7 cellular contexts compared by ENCODE assay signal in genomic region chr16:75110637-75111513, GRCh38. TPM values are rescaled to one million over a fixed set of nuclear protein-coding genes. Genes with fewer than 3 reads are reported as not detected.
DNase-seq lines count a peak whose midpoint lies in the region; ATAC-seq and TF ChIP-seq lines count a peak whose summit lies in the region.

No MANE protein-coding gene starts in this region.

- DNase-seq in GM13977 (ENCODE audit: low spot score) (peak; percentile 92), NCI-H187 treated with DMSO at 0.1 percent for 48 hours (lab: John Stamatoyannopoulos, UW) (peak; percentile 16), T-helper 9 cell (peak; percentile 76), astrocyte of the hippocampus (ENCODE audit: low read depth, low spot score) (peak; percentile 95), hypothalamus (lab: John Stamatoyannopoulos, UW) (peak in 50 of 51 donors; percentile 42 to 93 (median 82)), sigmoid colon (peak; percentile 96)

- in situ Hi-C loops in GM13977 (cut with MboI; ENCODE audit: low pct_unique_long_range_greater_than_20kb, low sequenced_read_pairs, unreplicated experiment), result no loop called here

- peaks cover 0 to 78% (median 64%) of the 10 kb centered on the region in 4 donors for H3K4me1 ChIP-seq in sigmoid colon

- H3K27ac ChIP-seq in sigmoid colon, result peak overlapping the region; percentile 77 to 92 (median 88)

- TF ChIP-seq EP300 in sigmoid colon (IDR thresholded peaks at IDR 0.05), result peak in 1 of 4 donors; percentile 14

- no peaks in the 10 kb centered on the region for H3K9me3 ChIP-seq in sigmoid colon

- WGBS in sigmoid colon, 2 donors, result 16 to 26% methylated on average over 28 of the region's 28 CpGs

- intact Hi-C loops in sigmoid colon (cut with DNase I), result loop anchor here (1.0 to 10.0 kb wide), 3 partner anchors 113 to 506 kb away; partner anchors contain the start of genes CFDP1 and GLG1

- H3K27me3 ChIP-seq in sigmoid colon, result no peaks in the 10 kb centered on the region

- peak overlapping the region in 3 of 4 donors; percentile 19 to 37 (median 36) for H3K4me3 ChIP-seq in sigmoid colon

- TF ChIP-seq POLR2A in sigmoid colon (IDR thresholded peaks at IDR 0.05), result no peak

- TF ChIP-seq CTCF in GM13977 (IDR thresholded peaks at IDR 0.05; ENCODE audit: extremely low read depth, insufficient read depth, missing control alignments) (peak; percentile 94), sigmoid colon (IDR thresholded peaks at IDR 0.05) (peak; percentile 86 to 93 (median 89))

- ATAC-seq in HG02885 (IDR thresholded peaks at IDR 0.05; ENCODE audit: poor library complexity, unreplicated experiment), result peak; percentile 82

- H3K36me3 ChIP-seq in sigmoid colon, result no peaks in the 10 kb centered on the region

RNA-seq across cellular contexts. Expression of gene LDHD, which starts 5.7 kb away (rescaled TPM):
- 1 to 10 TPM; 2.5 to 7.6 (median 7.3) TPM for total RNA-seq in sigmoid colon
- 100 to 1,000 TPM in 1 of 3 donors, 10 to 100 TPM in 2; 66.1 to 114 (median 78.0) TPM for polyA plus RNA-seq in sigmoid colon

RNA-seq across cellular contexts. Expression of gene ZFP1, which starts 37.4 kb away (rescaled TPM):
- 10 to 100 TPM in 3 of 4 donors, 1 to 10 TPM in 1; 9.2 to 17.5 (median 15.4) TPM for total RNA-seq in sigmoid colon
- polyA plus RNA-seq in sigmoid colon, result 1 to 10 TPM in 2 of 3 donors, under 1 TPM in 1; 0.60 to 4.0 (median 2.3) TPM

Comparison
In these comparisons a context has a peak if more than half of its experiments do, and no peak if none do; other contexts are left out.
1. Peak in every context shown above with its lines: DNase-seq, ATAC-seq, H3K4me3 ChIP-seq and H3K27ac ChIP-seq.
2. DNase-seq: peak in every context shown above with its lines; median percentile 96 in sigmoid colon; 95 in astrocyte of the hippocampus; 92 in GM13977; 82 in hypothalamus; 76 in T-helper 9 cell; 16 in NCI-H187 treated with DMSO at 0.1 percent for 48 hours.